16 cellular contexts compared by ENCODE assay signal in the genomic region with DNA sequence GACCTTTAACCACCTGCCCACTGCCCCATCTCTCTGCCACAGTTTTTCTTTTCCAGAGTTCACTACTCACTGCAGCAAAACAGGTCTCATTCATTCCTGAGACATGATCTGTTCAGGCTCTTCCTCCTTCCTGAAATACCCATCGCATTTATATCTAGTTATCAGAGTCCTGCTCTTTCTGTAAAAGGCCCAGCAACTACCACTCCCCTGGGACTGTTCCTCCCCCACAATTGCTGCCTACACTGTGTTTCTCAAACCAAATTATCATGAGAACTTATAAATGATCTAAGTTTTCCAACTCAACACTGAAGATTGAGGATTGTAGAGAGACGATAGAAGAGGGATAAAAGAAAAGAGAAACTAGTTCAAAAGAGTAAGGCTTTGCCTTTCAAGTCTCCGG. TPM values are rescaled to one million over a fixed set of nuclear protein-coding genes. Genes with fewer than 3 reads are reported as not detected.
DNase-seq lines count a peak whose midpoint lies in the region; ATAC-seq, FAIRE-seq and TF ChIP-seq lines count a peak whose summit lies in the region.
"Had no signal": no experiment of that assay in that cellular context is flagged by ENCODE, and none has a peak within 500 bp of the region (broad histone marks: within the 10 kb centered on the region; RNA-seq: fewer than 3 reads in every experiment).

No MANE protein-coding gene starts in this region.

- no peak for FAIRE-seq in small intestine (lab: Jason Lieb, UNC)

- H3K79me2 ChIP-seq in GM23338 (replicated peaks; ENCODE audit: insufficient read depth): no peaks in the 10 kb centered on the region

- CTCF ChIA-PET in A673 (lab: Charles Lee): no interaction called here

- POLR2A ChIA-PET in A673 (lab: Charles Lee; ENCODE audit: low non-redundant PET): no interaction called here

- H3K9me2 ChIP-seq in GM23338 (ENCODE audit: insufficient read depth): no peaks in the 10 kb centered on the region

- WGBS in small intestine, 3 donors: 67 to 90% (median 85%) methylated on average over 3 of the region's 3 CpGs

- no peaks in the 10 kb centered on the region for H3K4me1 ChIP-seq in A673 (ENCODE audit: insufficient read depth, low read length, poor library complexity, severe bottlenecking)
- H3K4me1 ChIP-seq in GM23338 (ENCODE audit: insufficient read depth): no peaks in the 10 kb centered on the region
- H3K4me1 ChIP-seq in small intestine (ENCODE audit: control insufficient read depth in 2 of 2, insufficient read depth in 1 of 2, low read depth in 1 of 2, low read length in 1 of 2): peaks cover 0 to 2% of the 10 kb centered on the region in 2 donors
- H3K4me1 ChIP-seq: gastroesophageal sphincter had no signal

- DNase-seq in A673 (ENCODE audit: low spot score): peak; percentile 19
- peak; percentile 32 for DNase-seq in M059J (ENCODE audit: low read depth)
- DNase-seq in chondrocyte (ENCODE audit: low spot score): no peak
- peak; percentile 43 for DNase-seq in kidney tubule cell (ENCODE audit: low spot score)
- DNase-seq in GM23338 (ENCODE audit: low spot score): no peak
- DNase-seq in GOT3 (lab: John Stamatoyannopoulos, UW): no peak
- no peak for DNase-seq in T-helper 17 cell
- no peak for DNase-seq in small intestine
- DNase-seq: ACHN, NCI-H1694, NCI-H748 treated with DMSO at 0.1 percent for 48 hours, nephron progenitor cell had no signal

- H3K27me3 ChIP-seq in A673 (replicated peaks; ENCODE audit: insufficient read depth, low read depth, low read length, poor library complexity) (no peaks in the 10 kb centered on the region), GM23338 (ENCODE audit: insufficient read depth) (no peaks in the 10 kb centered on the region), small intestine (ENCODE audit: control insufficient read depth in 2 of 2, insufficient read depth in 2 of 2, low read length in 2 of 2) (no peaks in the 10 kb centered on the region)
- H3K27me3 ChIP-seq: gastroesophageal sphincter had no signal

- H3K27ac ChIP-seq in A673 (ENCODE audit: low read depth, low read length, poor library complexity, severe bottlenecking) (no peak overlapping the region), GM23338 (ENCODE audit: low read depth) (no peak overlapping the region), small intestine (ENCODE audit: low read depth in 1 of 2, low read length in 1 of 2) (no peak overlapping the region)

- H2AFZ ChIP-seq in GM23338: no peak overlapping the region; the same call in 1 of the 2 replicates

- H3K4me3 ChIP-seq in A673 (ENCODE audit: low read depth, low read length, poor library complexity, severe bottlenecking) (no peak overlapping the region), GM23338 (no peak overlapping the region), small intestine (ENCODE audit: low read depth in 1 of 2, low read length in 2 of 2) (no peak overlapping the region)
- H3K4me3 ChIP-seq: gastroesophageal sphincter had no signal

- ATAC-seq in GM23338 (no peak), T-helper 17 cell (no peak)

- TF ChIP-seq CTCF in A673 (conservative IDR thresholded peaks at IDR 0.05; ENCODE audit: low read depth, low read length) (no peak), chondrocyte (IDR thresholded peaks at IDR 0.05) (no peak), GM23338 (conservative IDR thresholded peaks at IDR 0.05; ENCODE audit: low read depth in 2 of 2) (no peak)

- no TSS peak for BruUV-seq in A673 (replicated peaks; lab: Mats Ljungman, UMichigan)

- no peaks in the 10 kb centered on the region for H3K36me3 ChIP-seq in A673 (ENCODE audit: insufficient read depth, low read length, poor library complexity, severe bottlenecking)
- no peaks in the 10 kb centered on the region for H3K36me3 ChIP-seq in GM23338 (ENCODE audit: insufficient read depth)
- H3K36me3 ChIP-seq in small intestine (ENCODE audit: control insufficient read depth in 2 of 2, insufficient read depth in 2 of 2, low read length in 2 of 2): no peaks in the 10 kb centered on the region
- H3K36me3 ChIP-seq: gastroesophageal sphincter had no signal

- H3F3A ChIP-seq in GM23338 (replicated peaks; ENCODE audit: low read depth): no peaks in the 10 kb centered on the region

- H3K9me3 ChIP-seq in A673 (ENCODE audit: low read depth, low read length, poor library complexity, severe bottlenecking) (no peaks in the 10 kb centered on the region), T-helper 17 cell (ENCODE audit: control insufficient read depth, low read length, poor library complexity, severe bottlenecking) (no peaks in the 10 kb centered on the region), small intestine (ENCODE audit: control insufficient read depth, low read depth) (no peaks in the 10 kb centered on the region)
- H3K9me3 ChIP-seq: gastroesophageal sphincter had no signal

- H3K9me3 Mint-ChIP-seq in chondrocyte (ENCODE audit: low read depth) (no peaks in the 10 kb centered on the region), GM23338 (no peaks in the 10 kb centered on the region)
- H3K9me3 Mint-ChIP-seq: activated naive CD4-positive, alpha-beta T cell treated with anti-CD3 and anti-CD28 coated beads, Interleukin-2, amount 50 U/mL, for 24 hours; dendritic cell treated with granulocyte-macrophage colony-stimulating factor and Interleukin-4, amounts not matched to agents 40 ng/mL and 50 ng/mL, for 4 days; nephron progenitor cell had no signal

- no peaks in the 10 kb centered on the region for H3K27me3 Mint-ChIP-seq in chondrocyte (ENCODE audit: low read depth)
- peaks cover 1% of the 10 kb centered on the region for H3K27me3 Mint-ChIP-seq in GM23338 (ENCODE audit: insufficient read depth, low read depth, poor library complexity)
- peaks cover 22% of the 10 kb centered on the region for H3K27me3 Mint-ChIP-seq in T-helper 17 cell
- H3K27me3 Mint-ChIP-seq: IgD-negative memory B cell had no signal

- intact Hi-C loops in A673 (cut with micrococcal nuclease; ENCODE audit: unreplicated experiment): no loop called here

- no peak overlapping the region for H3K4me2 ChIP-seq in GM23338

- peaks cover 35% of the 10 kb centered on the region for H3K4me1 Mint-ChIP-seq in chondrocyte (ENCODE audit: low read depth)
- H3K4me1 Mint-ChIP-seq in GM23338: no peaks in the 10 kb centered on the region
- H3K4me1 Mint-ChIP-seq in T-helper 17 cell: peaks cover 3% of the 10 kb centered on the region
- H3K4me1 Mint-ChIP-seq: activated naive CD4-positive, alpha-beta T cell treated with anti-CD3 and anti-CD28 coated beads, Interleukin-2, amount 50 U/mL, for 24 hours; IgD-negative memory B cell; nephron progenitor cell had no signal

- H3K36me3 Mint-ChIP-seq in chondrocyte (ENCODE audit: low read depth) (no peaks in the 10 kb centered on the region), GM23338 (ENCODE audit: low read depth) (no peaks in the 10 kb centered on the region), T-helper 17 cell (ENCODE audit: low read depth) (peaks cover 2% of the 10 kb centered on the region)
- H3K36me3 Mint-ChIP-seq: activated naive CD4-positive, alpha-beta T cell treated with anti-CD3 and anti-CD28 coated beads, Interleukin-2, amount 50 U/mL, for 24 hours had no signal

- H4K20me1 ChIP-seq in GM23338 (replicated peaks; ENCODE audit: insufficient read depth): no peaks in the 10 kb centered on the region

- peak overlapping the region; percentile 24 for H3K4me3 Mint-ChIP-seq in chondrocyte (ENCODE audit: unreplicated experiment)
- H3K4me3 Mint-ChIP-seq in GM23338: no peak overlapping the region
- H3K4me3 Mint-ChIP-seq in T-helper 17 cell: no peak overlapping the region
- H3K4me3 Mint-ChIP-seq: activated naive CD4-positive, alpha-beta T cell treated with anti-CD3 and anti-CD28 coated beads, Interleukin-2, amount 50 U/mL, for 24 hours; dendritic cell treated with granulocyte-macrophage colony-stimulating factor and Interleukin-4, amounts not matched to agents 40 ng/mL and 50 ng/mL, for 4 days; IgD-negative memory B cell; nephron progenitor cell had no signal

- peak overlapping the region; percentile 96 for H3K27ac Mint-ChIP-seq in chondrocyte (ENCODE audit: unreplicated experiment)
- H3K27ac Mint-ChIP-seq in GM23338: no peak overlapping the region
- H3K27ac Mint-ChIP-seq in T-helper 17 cell: no peak overlapping the region
- H3K27ac Mint-ChIP-seq: activated naive CD4-positive, alpha-beta T cell treated with anti-CD3 and anti-CD28 coated beads, Interleukin-2, amount 50 U/mL, for 24 hours; dendritic cell treated with granulocyte-macrophage colony-stimulating factor and Interleukin-4, amounts not matched to agents 40 ng/mL and 50 ng/mL, for 4 days; IgD-negative memory B cell; nephron progenitor cell had no signal

TF ChIP-seq in GM23338, 12 proteins besides CTCF, POLR2A, EP300 and RAD21:
- TF ChIP-seq STAT1 (IDR thresholded peaks at IDR 0.05; ENCODE audit: unreplicated experiment) (no peak), JUNB (IDR thresholded peaks at IDR 0.05; ENCODE audit: unreplicated experiment) (no peak), NANOG (IDR thresholded peaks at IDR 0.05; ENCODE audit: borderline replicate concordance) (no peak), ZNF331 (CRISPR knock-in tag; IDR thresholded peaks at IDR 0.05; ENCODE audit: low read depth) (no peak), CREB1 (CRISPR knock-in tag; IDR thresholded peaks at IDR 0.05; ENCODE audit: low read depth) (no peak), EZH2 (IDR thresholded peaks at IDR 0.05; ENCODE audit: low read depth, unreplicated experiment) (no peak)

RNA-seq across cellular contexts. Expression of a gene that starts 40.8 kb away (rescaled TPM):
- total RNA-seq in A673 (2021) (14.0 and 16.3 TPM in 2 replicates), chondrocyte (114 to 181 TPM (median 120 TPM) in 3 replicates), T-helper 17 cell (1 to 10 TPM; 1.5 to 2.4 TPM)
- 57.6 and 79.5 TPM in 2 replicates for total RNA-seq in M059J (2014; rRNA removed; shearing (Covaris generic))
- total RNA-seq in GM23338 (2014; rRNA removed; shearing (Covaris generic)): 3.5 and 7.3 TPM in 2 replicates
- polyA plus RNA-seq in GM23338 (2016; fragmentation: Nextera tagmentation; extraction: Ambion mirVana) (2.6 and 5.4 TPM in 2 replicates), small intestine (10 to 100 TPM; 38.0 to 56.1 (median 55.4) TPM)

RNA-seq across cellular contexts. Expression of a gene that starts 52.2 kb away (rescaled TPM):
- total RNA-seq in A673 (2021): 222 and 247 TPM in 2 replicates
- 91.0 and 148 TPM in 2 replicates for total RNA-seq in M059J (2014; rRNA removed; shearing (Covaris generic))
- 153 to 172 TPM (median 154 TPM) in 3 replicates for total RNA-seq in chondrocyte
- total RNA-seq in GM23338 (2014; rRNA removed; shearing (Covaris generic)): 229 and 236 TPM in 2 replicates
- 403 and 408 TPM in 2 replicates for polyA plus RNA-seq in GM23338 (2016; fragmentation: Nextera tagmentation; extraction: Ambion mirVana)
- total RNA-seq in T-helper 17 cell: 100 to 1,000 TPM in 1 of 2 donors, 10 to 100 TPM in 1; 98.1 to 108 TPM
- polyA plus RNA-seq in small intestine: 100 to 1,000 TPM in 1 of 3 donors, 10 to 100 TPM in 2; 72.1 to 104 (median 95.3) TPM

Comparison
In these comparisons a context has a peak if more than half of its experiments do, and no peak if none do; other contexts are left out.
1. DNase-seq: peak in A673 (single experiment), M059J (single experiment) and kidney tubule cell (single experiment); none in chondrocyte (single experiment), GM23338 (single experiment), GOT3 (single experiment), T-helper 17 cell (0 of 3) and small intestine (single experiment).